10 cellular contexts compared by ENCODE assay signal in the genomic region with DNA sequence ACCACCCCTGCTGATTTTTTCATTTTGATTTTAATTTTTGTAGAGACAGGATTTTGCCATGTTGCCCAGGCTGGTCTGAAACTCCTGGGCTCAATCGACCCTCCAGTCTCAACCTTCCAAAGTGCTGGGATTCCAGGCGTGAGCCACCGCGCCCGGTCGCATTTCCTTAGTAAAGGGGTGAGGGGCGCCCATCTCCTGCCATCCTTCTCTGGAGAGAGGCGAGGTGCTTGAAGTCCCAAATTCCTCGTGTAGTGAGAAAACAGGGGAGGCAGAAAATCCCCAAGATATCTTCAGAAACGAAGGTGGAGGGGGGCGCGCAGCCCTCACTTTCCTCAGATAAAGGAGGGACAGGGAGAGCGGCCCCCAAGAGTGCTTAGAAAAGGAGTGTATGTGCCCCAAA. TPM values are rescaled to one million over a fixed set of nuclear protein-coding genes. Genes with fewer than 3 reads are reported as not detected.
DNase-seq lines count a peak whose midpoint lies in the region; ATAC-seq, FAIRE-seq and TF ChIP-seq lines count a peak whose summit lies in the region.
"Had no signal": no experiment of that assay in that cellular context is flagged by ENCODE, and none has a peak within 500 bp of the region (broad histone marks: within the 10 kb centered on the region; RNA-seq: fewer than 3 reads in every experiment).

No MANE protein-coding gene starts in this region.

- POLR2A ChIA-PET in T-cell (lab: Charles Lee) = no interaction called here

- no peak overlapping the region for H3K27ac Mint-ChIP-seq in T-cell

- peak overlapping the region; percentile 87 to 100 (median 93) for H3K4me3 Mint-ChIP-seq in T-cell

- H3K27ac ChIP-seq in rectal smooth muscle tissue (ENCODE audit: low read depth, low read length) = no peak overlapping the region

- H3K4me1 ChIP-seq in rectal smooth muscle tissue (ENCODE audit: control insufficient read depth, insufficient read depth, low read length) = peaks cover 13% of the 10 kb centered on the region

- no peaks in the 10 kb centered on the region for H3K27me3 Mint-ChIP-seq in T-cell

- H3K36me3 ChIP-seq in rectal smooth muscle tissue (ENCODE audit: control insufficient read depth, insufficient read depth, low read length) = no peaks in the 10 kb centered on the region

- H3K9me3 Mint-ChIP-seq in T-cell = no peaks in the 10 kb centered on the region

- FAIRE-seq in frontal cortex (lab: Jason Lieb, UNC) = no peak
- FAIRE-seq: islet of Langerhans had no signal

- H3K4me3 ChIP-seq in GM12865 (ENCODE audit: low read depth, low read length) (peak overlapping the region; percentile 82), fibroblast of the aortic adventitia (ENCODE audit: low read depth, low read length) (peak overlapping the region; percentile 65), rectal smooth muscle tissue (ENCODE audit: low read length) (peak overlapping the region; percentile 73)

- peaks cover 31 to 34% (median 32%) of the 10 kb centered on the region in 3 donors for H3K4me1 Mint-ChIP-seq in T-cell

- DNase-seq in GM12865 (ENCODE audit: low read depth) = no peak
- DNase-seq in T-cell = no peak
- no peak for DNase-seq in fibroblast of the aortic adventitia (ENCODE audit: low read depth)
- DNase-seq in posterior vena cava (ENCODE audit: low spot score) = no peak
- DNase-seq in stimulated activated CD4-positive, alpha-beta T cell treated with anti-CD3 and anti-CD28 coated beads, Interleukin-12 subunit alpha, Interleukin-12 subunit beta, amount 100 ng/mL, for 4 hours = no peak
- no peak for DNase-seq in frontal cortex (ENCODE audit: low spot score in 2 of 2)
- DNase-seq in activated CD4-positive, alpha-beta T cell treated with anti-CD3 and anti-CD28 coated beads for 48 hours = no peak
- DNase-seq: activated CD4-positive, alpha-beta T cell treated with anti-CD3 and anti-CD28 coated beads, Interleukin-2, amount 50 U/mL, for 1 hour had no signal

- TF ChIP-seq CTCF in GM12865 (IDR thresholded peaks at IDR 0.05; ENCODE audit: insufficient read depth, low read depth, low read length, missing control alignments) = no peak
- TF ChIP-seq CTCF in fibroblast of the aortic adventitia (IDR thresholded peaks at IDR 0.05; ENCODE audit: insufficient read depth, low read length) = no peak

- H3K27me3 ChIP-seq in rectal smooth muscle tissue (ENCODE audit: control insufficient read depth, insufficient read depth, low read length) = no peaks in the 10 kb centered on the region

- no peak for ATAC-seq in T-cell (replicated peaks in 1 of 4)

- intact Hi-C loops in posterior vena cava (cut with DNase I) = loop anchor here in 1 of 2 donors (5.0 kb wide), 1 partner anchor 103 kb away; no protein-coding TSS in a partner anchor

- CTCF ChIA-PET in T-cell (lab: Charles Lee) = interaction anchor here in 1 of 2 donors (1.6 kb wide), 1 partner anchor 105 kb away, joined by 11 read pairs; no protein-coding TSS in a partner anchor

- peak overlapping the region; percentile 70 for H3K9ac ChIP-seq in rectal smooth muscle tissue (ENCODE audit: low read length)

- no peaks in the 10 kb centered on the region for H3K36me3 Mint-ChIP-seq in T-cell

RNA-seq across cellular contexts. Expression of a gene that starts 21.0 kb away (rescaled TPM):
- 100 to 1,000 TPM; 114 to 144 (median 133) TPM for total RNA-seq in T-cell
- 36.7 and 46.4 TPM in 2 replicates for total RNA-seq in fibroblast of the aortic adventitia (ENCODE audit: low replicate concordance)
- total RNA-seq in posterior vena cava = 10 to 100 TPM; 54.3 to 70.9 TPM
- total RNA-seq in frontal cortex = 7.7 TPM
